1 cellular context compared by ENCODE assay signal in the genomic region with DNA sequence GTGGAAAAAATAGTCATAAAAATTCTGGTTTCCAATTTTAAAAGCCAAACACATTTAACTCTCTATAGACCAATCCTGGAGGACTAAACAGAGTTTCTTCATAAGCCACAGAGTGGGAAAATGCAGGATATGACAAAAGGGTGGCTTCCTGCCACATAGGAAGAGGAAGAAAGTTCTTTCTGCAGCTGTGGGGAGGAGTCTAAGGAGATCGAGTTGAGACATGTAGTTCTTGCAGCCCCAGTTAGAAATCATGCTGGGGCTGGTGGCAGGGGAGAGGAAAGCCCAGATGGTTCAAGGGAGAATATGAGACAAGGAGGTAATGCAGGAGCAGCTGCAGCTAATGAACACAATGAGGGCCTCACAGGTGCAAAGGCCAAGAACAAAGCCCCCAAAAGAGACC.
TF ChIP-seq lines count a peak whose summit lies in the region.

No MANE protein-coding gene starts in this region.

TF ChIP-seq in H1, 55 proteins besides CTCF, POLR2A, EP300 and RAD21:
- TF ChIP-seq SIX5 (IDR thresholded peaks at IDR 0.05; ENCODE audit: low read depth, low read length): no peak
- no peak for TF ChIP-seq SAP30 (IDR thresholded peaks at IDR 0.05; ENCODE audit: insufficient read depth, insufficient replicate concordance, low read length)
- TF ChIP-seq JUN (IDR thresholded peaks at IDR 0.05; ENCODE audit: low read depth, low read length): no peak
- no peak for TF ChIP-seq GABPA (IDR thresholded peaks at IDR 0.05; ENCODE audit: borderline replicate concordance, insufficient read depth, low read length)
- TF ChIP-seq TCF12 (IDR thresholded peaks at IDR 0.05; ENCODE audit: low read depth, low read length): no peak
- TF ChIP-seq NANOG (IDR thresholded peaks at IDR 0.05; ENCODE audit: insufficient read depth, low read depth, low read length, poor library complexity, severe bottlenecking): no peak
- TF ChIP-seq CBX8 (IDR thresholded peaks at IDR 0.05; ENCODE audit: borderline replicate concordance, low read depth, low read length): no peak
- no peak for TF ChIP-seq CBX5 (IDR thresholded peaks at IDR 0.05; ENCODE audit: low read depth, low read length)
- no peak for TF ChIP-seq CEBPB (IDR thresholded peaks at IDR 0.05; ENCODE audit: low read depth, low read length)
- TF ChIP-seq PHF8 (conservative IDR thresholded peaks at IDR 0.05; ENCODE audit: low read depth, low read length): no peak
- no peak for TF ChIP-seq JUND (IDR thresholded peaks at IDR 0.05; ENCODE audit: low read length)
